ENCODE assay signal across 21 cellular contexts in the genomic region with DNA sequence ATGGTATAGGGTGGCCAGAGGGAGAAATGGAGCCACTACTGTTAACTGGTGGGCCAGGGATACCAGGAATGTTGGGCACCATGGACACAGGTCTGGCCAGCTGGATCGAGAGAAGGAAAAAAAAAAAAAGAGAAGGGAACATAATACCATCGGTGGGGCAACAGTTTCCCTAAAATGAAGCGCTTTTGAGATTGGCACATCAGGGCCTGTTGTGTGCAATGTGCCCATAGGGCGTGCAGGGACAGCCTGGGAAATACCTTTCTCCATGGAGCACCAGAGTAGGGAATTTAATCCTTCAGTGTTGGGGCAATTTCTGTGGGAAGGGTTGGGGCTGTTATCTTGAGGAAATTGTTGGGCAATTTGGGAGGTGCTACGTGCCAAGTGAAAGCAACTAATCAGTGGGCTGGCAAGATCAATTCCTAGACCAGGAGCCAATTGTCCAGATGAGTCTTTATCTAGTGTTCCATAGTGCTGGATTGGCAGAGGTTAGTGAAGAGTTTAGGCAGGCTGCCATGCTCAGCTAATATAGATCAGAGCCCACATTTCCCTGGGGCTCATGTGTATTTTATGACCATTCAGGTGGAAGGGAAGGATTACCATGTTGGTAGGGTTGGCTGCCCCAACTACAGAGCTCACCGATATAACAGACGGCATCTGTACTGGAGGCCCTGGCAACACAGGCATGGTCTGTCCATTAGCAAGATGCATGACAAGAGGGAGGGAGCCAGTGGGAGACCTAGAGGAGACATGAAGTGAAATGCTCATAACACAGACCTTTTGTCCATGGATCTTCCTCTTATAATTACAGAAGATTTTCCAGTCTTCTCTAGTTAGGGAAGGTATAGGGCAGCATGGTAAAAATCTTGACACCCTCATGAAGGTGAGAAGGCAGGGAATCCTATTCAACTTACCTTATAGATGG. TPM values are rescaled to one million over a fixed set of nuclear protein-coding genes. Genes with fewer than 3 reads are reported as not detected.
DNase-seq lines count a peak whose midpoint lies in the region; ATAC-seq lines count a peak whose summit lies in the region.
"Had no signal": no experiment of that assay in that cellular context is flagged by ENCODE, and none has a peak within 500 bp of the region (broad histone marks: within the 10 kb centered on the region; RNA-seq: fewer than 3 reads in every experiment).

No MANE protein-coding gene starts in this region.

- in situ Hi-C loops in SK-MEL-5 (cut with HindIII; ENCODE audit: low pct_unique_long_range_greater_than_20kb, low sequenced_read_pairs): no loop called here

- H3K27me3 Mint-ChIP-seq in stimulated activated naive B cell treated with anti-CD40 and anti-IgM and Interleukin-4, amounts not matched to agents 10 μg/mL and 1 μg/mL and 100 μg/mL, for 72 hours: no peaks in the 10 kb centered on the region
- H3K27me3 Mint-ChIP-seq: naive thymus-derived CD4-positive, alpha-beta T cell had no signal

- H3K27ac Mint-ChIP-seq in stimulated activated naive B cell treated with anti-CD40 and anti-IgM and Interleukin-4, amounts not matched to agents 10 μg/mL and 1 μg/mL and 100 μg/mL, for 72 hours: peak overlapping the region; percentile 62

- no peaks in the 10 kb centered on the region for H3K4me1 Mint-ChIP-seq in stimulated activated naive B cell treated with anti-CD40 and anti-IgM and Interleukin-4, amounts not matched to agents 10 μg/mL and 1 μg/mL and 100 μg/mL, for 72 hours

- H3K9me3 Mint-ChIP-seq in stimulated activated naive B cell treated with anti-CD40 and anti-IgM and Interleukin-4, amounts not matched to agents 10 μg/mL and 1 μg/mL and 100 μg/mL, for 72 hours: no peaks in the 10 kb centered on the region
- H3K9me3 Mint-ChIP-seq: activated T-cell treated with anti-CD3 and anti-CD28 coated beads, Interleukin-2, amount 50 U/mL, for 4 hours; naive thymus-derived CD4-positive, alpha-beta T cell had no signal

- peak; percentile 43 for DNase-seq in NCI-H1092 treated with DMSO at 0.1 percent for 48 hours (lab: John Stamatoyannopoulos, UW)
- DNase-seq in SK-MEL-5 (ENCODE audit: low read depth, low spot score): peak; percentile 68
- DNase-seq in fibroblast of gingiva (ENCODE audit: low read depth): peak; percentile 56
- no peak for DNase-seq in stimulated activated naive B cell treated with anti-CD40 and anti-IgM and Interleukin-4, amounts not matched to agents 10 μg/mL and 1 μg/mL and 100 μg/mL, for 72 hours
- DNase-seq in NCI-H2196 treated with DMSO at 0.1 percent for 48 hours (lab: John Stamatoyannopoulos, UW; ENCODE audit: unreplicated experiment): no peak
- no peak for DNase-seq in NCI-H774 (lab: John Stamatoyannopoulos, UW)
- DNase-seq in glomerular visceral epithelial cell (ENCODE audit: extremely low spot score): no peak
- DNase-seq: activated CD4-positive, alpha-beta T cell treated with anti-CD3 and anti-CD28 coated beads for 1 hour; activated naive CD4-positive, alpha-beta T cell; activated T-cell treated with anti-CD3 and anti-CD28 coated beads, Interleukin-2, amount 50 U/mL, for 4 hours; naive thymus-derived CD4-positive, alpha-beta T cell; NCI-H2029; small intestine; stimulated activated CD4-positive, alpha-beta T cell treated with anti-CD3 and anti-CD28 coated beads, Interleukin-1b, Interleukin-23, amount 100 ng/mL, for 48 hours; T-helper 1 cell had no signal

- H3K4me3 Mint-ChIP-seq in stimulated activated naive B cell treated with anti-CD40 and anti-IgM and Interleukin-4, amounts not matched to agents 10 μg/mL and 1 μg/mL and 100 μg/mL, for 72 hours: no peak overlapping the region
- H3K4me3 Mint-ChIP-seq: activated T-cell treated with anti-CD3 and anti-CD28 coated beads, Interleukin-2, amount 50 U/mL, for 4 hours; naive thymus-derived CD4-positive, alpha-beta T cell had no signal

- peaks cover 36 to 46% of the 10 kb centered on the region in 2 donors for H3K36me3 Mint-ChIP-seq in stimulated activated naive B cell treated with anti-CD40 and anti-IgM and Interleukin-4, amounts not matched to agents 10 μg/mL and 1 μg/mL and 100 μg/mL, for 72 hours

- ATAC-seq in stimulated activated naive B cell treated with anti-CD40 and anti-IgM and Interleukin-4, amounts not matched to agents 10 μg/mL and 1 μg/mL and 100 μg/mL, for 72 hours (replicated peaks): no peak
- ATAC-seq: activated T-cell treated with anti-CD3 and anti-CD28 coated beads, Interleukin-2, amount 50 U/mL, for 4 hours; naive thymus-derived CD4-positive, alpha-beta T cell had no signal

RNA-seq across cellular contexts. Expression of a gene that starts 25.5 kb away (rescaled TPM):
- not detected in 2 replicates for total RNA-seq in SK-MEL-5 (2014; rRNA removed; shearing (Covaris generic))
- 0.64 TPM in 1 of 2 replicates, not detected in the other for polyA plus RNA-seq in SK-MEL-5 (2015; cell fraction: cytosol; rRNA removed)
- polyA plus RNA-seq in SK-MEL-5 (2015; cell fraction: nucleus; rRNA removed): not detected in 2 replicates
- total RNA-seq: activated T-cell treated with anti-CD3 and anti-CD28 coated beads, Interleukin-2, amount 50 U/mL, for 4 hours; adrenal gland; HT1080; mesenteric fat pad; naive thymus-derived CD4-positive, alpha-beta T cell; omental fat pad; RPMI7951; SJSA1 had no signal
- polyA plus RNA-seq: naive thymus-derived CD4-positive, alpha-beta T cell had no signal

RNA-seq across cellular contexts. Expression of a gene that starts 31.7 kb away (rescaled TPM):
- 57.3 and 62.8 TPM in 2 replicates for total RNA-seq in SK-MEL-5 (2014; rRNA removed; shearing (Covaris generic))
- 55.0 and 65.0 TPM in 2 replicates for polyA plus RNA-seq in SK-MEL-5 (2015; cell fraction: cytosol; rRNA removed)
- 441 and 455 TPM in 2 replicates for polyA plus RNA-seq in SK-MEL-5 (2015; cell fraction: nucleus; rRNA removed)

RNA-seq across cellular contexts. Expression of a gene that starts 33.5 kb away (rescaled TPM):
- 10.1 and 11.4 TPM in 2 replicates for total RNA-seq in SK-MEL-5 (2014; rRNA removed; shearing (Covaris generic))
- polyA plus RNA-seq in SK-MEL-5 (2015; cell fraction: cytosol; rRNA removed): 12.7 and 14.6 TPM in 2 replicates
- polyA plus RNA-seq in SK-MEL-5 (2015; cell fraction: nucleus; rRNA removed): 150 and 170 TPM in 2 replicates

Comparison
In these comparisons a context has a peak if more than half of its experiments do, and no peak if none do; other contexts are left out.
1. DNase-seq: peak in NCI-H1092 treated with DMSO at 0.1 percent for 48 hours (single experiment), SK-MEL-5 (single experiment) and fibroblast of gingiva (single experiment); none in stimulated activated naive B cell treated with anti-CD40 and anti-IgM and Interleukin-4, amounts not matched to agents 10 μg/mL and 1 μg/mL and 100 μg/mL, for 72 hours (single experiment), NCI-H2196 treated with DMSO at 0.1 percent for 48 hours (single experiment), NCI-H774 (single experiment) and glomerular visceral epithelial cell (single experiment).